8 cellular contexts compared by ENCODE assay signal in genomic region chr10:43689955-43690771, GRCh38. TPM values are rescaled to one million over a fixed set of nuclear protein-coding genes. Genes with fewer than 3 reads are reported as not detected.
DNase-seq lines count a peak whose midpoint lies in the region; ATAC-seq, FAIRE-seq and TF ChIP-seq lines count a peak whose summit lies in the region.

No MANE protein-coding gene starts in this region.

- no peak overlapping the region for H3K4me3 ChIP-seq in KMS-11 (IDR thresholded peaks at IDR 0.05; ENCODE audit: insufficient read depth, low read depth, low read length)
- peak overlapping the region; percentile 66 for H3K4me3 ChIP-seq in astrocyte (ENCODE audit: insufficient read depth, low read depth, low read length)
- H3K4me3 ChIP-seq in vagina, result peak overlapping the region; percentile 54 to 57

- TF ChIP-seq POLR2A in vagina (IDR thresholded peaks at IDR 0.05), result no peak

- peaks cover 32% of the 10 kb centered on the region for H3K27me3 Mint-ChIP-seq in astrocyte (ENCODE audit: low read depth, unreplicated experiment)

- H3K9me3 ChIP-seq in astrocyte (ENCODE audit: insufficient read depth, low read depth, low read length) (no peaks in the 10 kb centered on the region), vagina (no peaks in the 10 kb centered on the region)

- no peaks in the 10 kb centered on the region for H3K4me1 Mint-ChIP-seq in astrocyte (ENCODE audit: low read depth, unreplicated experiment)

- H3K27ac ChIP-seq in KMS-11, result no peak overlapping the region
- H3K27ac ChIP-seq in astrocyte (ENCODE audit: low read depth, low read length), result peak overlapping the region; percentile 8
- peak overlapping the region; percentile 84 for H3K27ac ChIP-seq in vagina

- H3K79me2 ChIP-seq in KMS-11 (ENCODE audit: insufficient read depth, low read depth), result no peaks in the 10 kb centered on the region
- no peaks in the 10 kb centered on the region for H3K79me2 ChIP-seq in astrocyte (ENCODE audit: insufficient read depth, low read length)

- H3K36me3 ChIP-seq in KMS-11 (ENCODE audit: insufficient read depth) (no peaks in the 10 kb centered on the region), astrocyte (ENCODE audit: insufficient read depth, low read length) (no peaks in the 10 kb centered on the region), vagina (no peaks in the 10 kb centered on the region)

- no peaks in the 10 kb centered on the region for H3K36me3 Mint-ChIP-seq in astrocyte (ENCODE audit: low read depth, unreplicated experiment)

- intact Hi-C loops in vagina (cut with DNase I), result loop anchor here (2.0 to 5.0 kb wide), 3 partner anchors 102 to 697 kb away; no protein-coding TSS in a partner anchor

- peak; percentile 49; the same call in 1 of the 2 replicates for TF ChIP-seq CTCF in KMS-11 (conservative IDR thresholded peaks at IDR 0.05; ENCODE audit: low read depth, low read length)
- peak; percentile 47 for TF ChIP-seq CTCF in astrocyte (IDR thresholded peaks at IDR 0.05; ENCODE audit: insufficient read depth, low read depth, low read length)
- peak; percentile 71 to 97 (median 77) for TF ChIP-seq CTCF in vagina (IDR thresholded peaks at IDR 0.05)

- no peak overlapping the region for H3K4me2 ChIP-seq in KMS-11
- peak overlapping the region; percentile 99 for H3K4me2 ChIP-seq in astrocyte (ENCODE audit: low read length)

- ATAC-seq in GM21825 (IDR thresholded peaks at IDR 0.05; ENCODE audit: unreplicated experiment), result peak; percentile 98

- DNase-seq in ELF-1 (ENCODE audit: low read depth, low spot score) (peak; percentile 92), T1000 (lab: John Stamatoyannopoulos, UW) (peak; percentile 37), astrocyte (ENCODE audit: low read depth) (peak; percentile 65), hepatic stellate cell (ENCODE audit: low spot score) (peak; percentile 88), renal cortical epithelial cell (ENCODE audit: low read depth) (peak; percentile 17), vagina (ENCODE audit: extremely low spot score in 2 of 2) (no peak)

- H3K27ac Mint-ChIP-seq in astrocyte (ENCODE audit: unreplicated experiment), result no peak overlapping the region

- peak overlapping the region; percentile 49 for H2AFZ ChIP-seq in KMS-11 (ENCODE audit: low read depth)
- H2AFZ ChIP-seq in astrocyte (ENCODE audit: low read depth, low read length), result peak overlapping the region; percentile 99

- no peak for FAIRE-seq in astrocyte (lab: Jason Lieb, UNC)

- H3K27me3 ChIP-seq in KMS-11 (ENCODE audit: insufficient read depth, low read depth), result no peaks in the 10 kb centered on the region
- H3K27me3 ChIP-seq in astrocyte (ENCODE audit: insufficient read depth, low read length), result peaks cover 2% of the 10 kb centered on the region
- H3K27me3 ChIP-seq in vagina, result no peaks in the 10 kb centered on the region

- H3K9me3 Mint-ChIP-seq in astrocyte (ENCODE audit: unreplicated experiment), result peaks cover 3% of the 10 kb centered on the region

- H4K20me1 ChIP-seq in KMS-11 (ENCODE audit: insufficient read depth) (no peaks in the 10 kb centered on the region), astrocyte (ENCODE audit: insufficient read depth, low read length) (no peaks in the 10 kb centered on the region)

- no peaks in the 10 kb centered on the region for H3K4me1 ChIP-seq in KMS-11 (ENCODE audit: low read depth, poor library complexity, severe bottlenecking)
- H3K4me1 ChIP-seq in astrocyte (ENCODE audit: insufficient read depth, low read length), result peaks cover 8% of the 10 kb centered on the region
- H3K4me1 ChIP-seq in vagina, result peaks cover 40% of the 10 kb centered on the region

- H3K9ac ChIP-seq in KMS-11 (no peak overlapping the region), astrocyte (ENCODE audit: low read length) (peak overlapping the region; percentile 72)

- H3K4me3 Mint-ChIP-seq in astrocyte (ENCODE audit: unreplicated experiment), result peak overlapping the region; percentile 85

RNA-seq across cellular contexts. Expression of gene ZNF32, which starts 41.5 kb away (rescaled TPM):
- total RNA-seq in astrocyte (19.2 and 19.7 TPM in 2 replicates), renal cortical epithelial cell (28.7 and 37.4 TPM in 2 replicates), vagina (51.1 TPM)

Comparison
In these comparisons a context has a peak if more than half of its experiments do, and no peak if none do; other contexts are left out.
1. DNase-seq: peak in ELF-1 (single experiment), T1000 (single experiment), astrocyte (single experiment), hepatic stellate cell (single experiment) and renal cortical epithelial cell (single experiment); none in vagina (0 of 2).
2. Peak in every context shown above with its lines, with median percentiles within 50 percentile points of each other: CTCF ChIP-seq.